ENCODE assay signal across 13 cellular contexts in the genomic region with DNA sequence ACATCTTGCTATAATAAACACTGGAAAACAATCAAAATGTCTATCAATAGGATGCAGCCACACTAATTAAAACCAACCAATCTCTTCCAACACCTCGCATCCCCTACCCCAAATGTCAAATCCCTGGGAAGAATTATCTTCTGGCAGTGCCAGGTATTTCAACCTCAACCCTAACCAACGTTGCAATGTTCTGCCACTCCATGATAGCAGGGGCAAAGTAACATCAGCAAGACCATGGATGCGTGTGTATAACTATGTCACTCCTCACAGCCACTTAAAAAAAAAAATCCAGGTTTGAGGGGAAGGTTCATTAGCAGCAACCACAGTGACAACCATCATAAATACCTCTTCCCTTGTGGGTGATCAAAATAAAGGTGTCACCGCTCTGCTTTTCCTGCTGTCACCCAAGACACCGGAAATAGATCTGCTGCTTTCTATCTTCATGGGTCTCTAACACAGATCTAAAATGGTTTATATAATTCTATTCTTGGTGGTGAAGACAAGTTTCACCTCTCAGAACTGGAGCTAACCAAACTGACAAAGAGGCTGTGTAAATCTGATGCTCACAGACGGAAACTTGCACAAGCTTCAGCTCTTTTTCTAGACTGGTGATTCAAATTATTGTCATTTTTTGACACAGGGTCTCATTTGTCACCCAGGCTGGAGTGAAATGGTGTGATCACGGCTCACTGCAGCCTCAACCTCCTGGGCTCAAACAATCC.
A peak's percentile ranks its signal among the peaks of the same experiment; 100 is the strongest.
DNase-seq lines count a peak whose midpoint lies in the region; ATAC-seq lines count a peak whose summit lies in the region.
"Had no signal": no experiment of that assay in that cellular context is flagged by ENCODE, and none has a peak within 500 bp of the region (broad histone marks: within the 10 kb centered on the region; RNA-seq: fewer than 3 reads in every experiment).

No MANE protein-coding gene starts in this region.

- H3K4me3 Mint-ChIP-seq in activated naive CD4-positive, alpha-beta T cell treated with anti-CD3 and anti-CD28 coated beads, Interleukin-2, amount 10 ng/mL, durations not matched to agents 7 days and 5 days = peak overlapping the region; percentile 27
- peak overlapping the region; percentile 10 for H3K4me3 Mint-ChIP-seq in stimulated activated naive CD8-positive, alpha-beta T cell treated with anti-CD3 and anti-CD28 coated beads, Interleukin-15, Interleukin-2, amounts not matched to agents 100 ng/mL and 50 ng/mL, for 24 hours

- peaks cover 54% of the 10 kb centered on the region for H3K4me1 Mint-ChIP-seq in activated naive CD4-positive, alpha-beta T cell treated with anti-CD3 and anti-CD28 coated beads, Interleukin-2, amount 10 ng/mL, durations not matched to agents 7 days and 5 days
- peaks cover 65% of the 10 kb centered on the region for H3K4me1 Mint-ChIP-seq in stimulated activated naive CD8-positive, alpha-beta T cell treated with anti-CD3 and anti-CD28 coated beads, Interleukin-15, Interleukin-2, amounts not matched to agents 100 ng/mL and 50 ng/mL, for 24 hours (ENCODE audit: low read depth)

- H3K27me3 Mint-ChIP-seq in activated naive CD4-positive, alpha-beta T cell treated with anti-CD3 and anti-CD28 coated beads, Interleukin-2, amount 10 ng/mL, durations not matched to agents 7 days and 5 days = no peaks in the 10 kb centered on the region
- no peaks in the 10 kb centered on the region for H3K27me3 Mint-ChIP-seq in stimulated activated naive CD8-positive, alpha-beta T cell treated with anti-CD3 and anti-CD28 coated beads, Interleukin-15, Interleukin-2, amounts not matched to agents 100 ng/mL and 50 ng/mL, for 24 hours

- CTCF ChIA-PET in activated naive CD4-positive, alpha-beta T cell treated with anti-CD3 and anti-CD28 coated beads, Interleukin-2, amount 10 ng/mL, durations not matched to agents 7 days and 5 days (lab: Charles Lee) = interaction anchor here (1.2 kb wide), 2 partner anchors 21 to 116 kb away, joined by 3 read pairs; no protein-coding TSS in a partner anchor

- no peak overlapping the region for H3K27ac ChIP-seq in substantia nigra (ENCODE audit: low read depth, low read length, poor library complexity, severe bottlenecking)

- DNase-seq in activated naive CD4-positive, alpha-beta T cell treated with anti-CD3 and anti-CD28 coated beads, Interleukin-2, amount 10 ng/mL, durations not matched to agents 7 days and 5 days = no peak
- DNase-seq in activated naive CD4-positive, alpha-beta T cell treated with anti-CD3 and anti-CD28 coated beads, Interleukin-2, amount 50 U/mL, for 16 hours = no peak
- DNase-seq in NK-92 treated with Interleukin-12 subunit alpha and Interleukin-12 subunit beta, amount 100 ng/mL, for 24 hours (lab: John Stamatoyannopoulos, UW) = peak; percentile 56
- DNase-seq in central memory CD4-positive, alpha-beta T cell = peak; percentile 78
- DNase-seq in KG1 (lab: John Stamatoyannopoulos, UW) = no peak
- DNase-seq in substantia nigra (lab: John Stamatoyannopoulos, UW) = no peak
- DNase-seq: anterior cingulate cortex, GOT3, islet precursor cell, SHP77 treated with DMSO at 0.1 percent for 48 hours, T1000 had no signal

- peaks cover 70% of the 10 kb centered on the region for H3K36me3 Mint-ChIP-seq in activated naive CD4-positive, alpha-beta T cell treated with anti-CD3 and anti-CD28 coated beads, Interleukin-2, amount 10 ng/mL, durations not matched to agents 7 days and 5 days
- peaks cover 85% of the 10 kb centered on the region for H3K36me3 Mint-ChIP-seq in stimulated activated naive CD8-positive, alpha-beta T cell treated with anti-CD3 and anti-CD28 coated beads, Interleukin-15, Interleukin-2, amounts not matched to agents 100 ng/mL and 50 ng/mL, for 24 hours (ENCODE audit: low read depth)

- peak overlapping the region; percentile 94 for H3K27ac Mint-ChIP-seq in activated naive CD4-positive, alpha-beta T cell treated with anti-CD3 and anti-CD28 coated beads, Interleukin-2, amount 10 ng/mL, durations not matched to agents 7 days and 5 days
- peak overlapping the region; percentile 85 for H3K27ac Mint-ChIP-seq in stimulated activated naive CD8-positive, alpha-beta T cell treated with anti-CD3 and anti-CD28 coated beads, Interleukin-15, Interleukin-2, amounts not matched to agents 100 ng/mL and 50 ng/mL, for 24 hours

- ATAC-seq in HG03571 (IDR thresholded peaks at IDR 0.05; ENCODE audit: unreplicated experiment) = no peak

- H3K9me3 Mint-ChIP-seq in activated naive CD4-positive, alpha-beta T cell treated with anti-CD3 and anti-CD28 coated beads, Interleukin-2, amount 10 ng/mL, durations not matched to agents 7 days and 5 days = no peaks in the 10 kb centered on the region
- no peaks in the 10 kb centered on the region for H3K9me3 Mint-ChIP-seq in stimulated activated naive CD8-positive, alpha-beta T cell treated with anti-CD3 and anti-CD28 coated beads, Interleukin-15, Interleukin-2, amounts not matched to agents 100 ng/mL and 50 ng/mL, for 24 hours

Comparison
In these comparisons a context has a peak if more than half of its experiments do, and no peak if none do; other contexts are left out.
1. DNase-seq: peak in NK-92 treated with Interleukin-12 subunit alpha and Interleukin-12 subunit beta, amount 100 ng/mL, for 24 hours (single experiment) and central memory CD4-positive, alpha-beta T cell (single experiment); none in activated naive CD4-positive, alpha-beta T cell treated with anti-CD3 and anti-CD28 coated beads, Interleukin-2, amount 10 ng/mL, durations not matched to agents 7 days and 5 days (single experiment), activated naive CD4-positive, alpha-beta T cell treated with anti-CD3 and anti-CD28 coated beads, Interleukin-2, amount 50 U/mL, for 16 hours (single experiment), KG1 (single experiment) and substantia nigra (0 of 49).